Comparison of ENCODE assay signal across 1 cellular context in the genomic region with DNA sequence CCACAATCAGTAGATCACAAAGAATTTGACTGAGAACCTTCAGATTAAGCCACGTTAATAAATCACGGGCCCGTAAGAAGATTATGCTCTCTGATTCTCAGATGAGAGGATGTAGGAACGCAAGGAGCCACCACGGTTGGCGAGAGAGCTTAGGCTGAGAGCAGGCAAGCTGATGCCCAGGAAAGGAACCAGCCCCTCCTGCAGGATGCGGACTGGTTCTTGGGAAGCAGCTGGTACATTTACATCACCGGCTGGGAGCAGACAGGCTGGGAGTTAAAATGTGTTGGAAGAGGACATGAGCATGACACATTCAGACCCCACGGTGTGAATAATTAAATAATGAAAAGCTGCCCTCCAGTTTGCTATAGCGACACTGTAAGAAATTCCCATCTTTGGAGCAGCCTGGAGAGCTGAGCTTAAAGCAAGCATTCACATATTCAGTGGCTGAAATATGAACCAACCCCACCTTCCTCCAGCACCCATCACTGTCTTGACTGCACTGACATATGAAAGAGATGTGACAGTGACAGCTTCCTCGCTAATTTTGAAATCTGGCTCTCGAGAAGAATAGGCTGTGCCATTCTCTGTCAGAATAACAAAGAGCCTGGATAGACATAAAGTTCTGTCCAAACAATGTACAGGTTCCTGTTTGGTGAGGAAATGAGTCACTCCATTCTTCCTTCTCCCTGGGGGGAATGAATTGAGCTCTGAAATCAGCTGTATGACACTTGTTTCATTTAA.
TF ChIP-seq lines count a peak whose summit lies in the region.

No MANE protein-coding gene starts in this region.

TF ChIP-seq in WTC11, 78 proteins besides CTCF, POLR2A, EP300 and RAD21 (continued from another document):
- TF ChIP-seq HMGA2 (CRISPR knock-in tag; IDR thresholded peaks at IDR 0.05), result no peak
- TF ChIP-seq MXD4 (CRISPR knock-in tag; IDR thresholded peaks at IDR 0.05; ENCODE audit: borderline replicate concordance), result no peak
- TF ChIP-seq, protein P1, sequence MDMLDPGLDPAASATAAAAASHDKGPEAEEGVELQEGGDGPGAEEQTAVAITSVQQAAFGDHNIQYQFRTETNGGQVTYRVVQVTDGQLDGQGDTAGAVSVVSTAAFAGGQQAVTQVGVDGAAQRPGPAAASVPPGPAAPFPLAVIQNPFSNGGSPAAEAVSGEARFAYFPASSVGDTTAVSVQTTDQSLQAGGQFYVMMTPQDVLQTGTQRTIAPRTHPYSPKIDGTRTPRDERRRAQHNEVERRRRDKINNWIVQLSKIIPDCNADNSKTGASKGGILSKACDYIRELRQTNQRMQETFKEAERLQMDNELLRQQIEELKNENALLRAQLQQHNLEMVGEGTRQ (CRISPR knock-in tag; IDR thresholded peaks at IDR 0.05), result no peak
